In the genomic region with DNA sequence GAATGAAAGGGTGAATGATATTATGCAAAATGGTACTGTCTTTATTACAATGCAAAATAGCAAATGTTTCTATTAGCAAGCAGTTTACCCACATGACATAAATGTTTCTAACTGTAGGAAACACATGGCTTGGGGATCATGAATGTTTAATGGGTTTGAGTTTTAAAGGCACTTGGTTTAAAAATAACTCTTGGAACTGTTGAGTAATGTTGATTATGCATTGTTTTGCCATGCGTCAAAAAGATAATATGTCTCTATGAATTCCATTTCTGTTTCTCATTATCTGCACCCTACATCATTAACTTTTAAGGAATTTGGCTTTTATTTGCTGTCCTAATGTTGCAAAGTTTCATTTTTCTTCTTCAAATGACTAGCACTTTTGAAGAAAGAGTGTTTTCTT, we compare ENCODE assay signal across 1 cellular context.
TF ChIP-seq lines count a peak whose summit lies in the region.

No MANE protein-coding gene starts in this region.

TF ChIP-seq in SK-N-SH treated with all-trans-retinoic acid at 6 μM for 48 hours, 23 proteins besides CTCF, POLR2A, EP300 and RAD21 (continued from another document):
- TF ChIP-seq, protein P1, sequence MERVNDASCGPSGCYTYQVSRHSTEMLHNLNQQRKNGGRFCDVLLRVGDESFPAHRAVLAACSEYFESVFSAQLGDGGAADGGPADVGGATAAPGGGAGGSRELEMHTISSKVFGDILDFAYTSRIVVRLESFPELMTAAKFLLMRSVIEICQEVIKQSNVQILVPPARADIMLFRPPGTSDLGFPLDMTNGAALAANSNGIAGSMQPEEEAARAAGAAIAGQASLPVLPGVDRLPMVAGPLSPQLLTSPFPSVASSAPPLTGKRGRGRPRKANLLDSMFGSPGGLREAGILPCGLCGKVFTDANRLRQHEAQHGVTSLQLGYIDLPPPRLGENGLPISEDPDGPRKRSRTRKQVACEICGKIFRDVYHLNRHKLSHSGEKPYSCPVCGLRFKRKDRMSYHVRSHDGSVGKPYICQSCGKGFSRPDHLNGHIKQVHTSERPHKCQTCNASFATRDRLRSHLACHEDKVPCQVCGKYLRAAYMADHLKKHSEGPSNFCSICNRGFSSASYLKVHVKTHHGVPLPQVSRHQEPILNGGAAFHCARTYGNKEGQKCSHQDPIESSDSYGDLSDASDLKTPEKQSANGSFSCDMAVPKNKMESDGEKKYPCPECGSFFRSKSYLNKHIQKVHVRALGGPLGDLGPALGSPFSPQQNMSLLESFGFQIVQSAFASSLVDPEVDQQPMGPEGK (CRISPR knock-in tag; IDR thresholded peaks at IDR 0.05; ENCODE audit: borderline replicate concordance), result no peak
- TF ChIP-seq SNAI2 (CRISPR knock-in tag; IDR thresholded peaks at IDR 0.05) (no peak), TOX (CRISPR knock-in tag; IDR thresholded peaks at IDR 0.05; ENCODE audit: borderline replicate concordance) (no peak), TSHZ2 (CRISPR knock-in tag; IDR thresholded peaks at IDR 0.05) (no peak), CSDC2 (CRISPR knock-in tag; IDR thresholded peaks at IDR 0.05) (no peak), ZNF565 (CRISPR knock-in tag; conservative IDR thresholded peaks at IDR 0.05; ENCODE audit: low read depth) (no peak)
TF ChIP-seq in SK-N-SH treated with all-trans-retinoic acid at 6 μM for 48 hours: peak in this region for 0.
